12 cellular contexts compared by ENCODE assay signal in the genomic region with DNA sequence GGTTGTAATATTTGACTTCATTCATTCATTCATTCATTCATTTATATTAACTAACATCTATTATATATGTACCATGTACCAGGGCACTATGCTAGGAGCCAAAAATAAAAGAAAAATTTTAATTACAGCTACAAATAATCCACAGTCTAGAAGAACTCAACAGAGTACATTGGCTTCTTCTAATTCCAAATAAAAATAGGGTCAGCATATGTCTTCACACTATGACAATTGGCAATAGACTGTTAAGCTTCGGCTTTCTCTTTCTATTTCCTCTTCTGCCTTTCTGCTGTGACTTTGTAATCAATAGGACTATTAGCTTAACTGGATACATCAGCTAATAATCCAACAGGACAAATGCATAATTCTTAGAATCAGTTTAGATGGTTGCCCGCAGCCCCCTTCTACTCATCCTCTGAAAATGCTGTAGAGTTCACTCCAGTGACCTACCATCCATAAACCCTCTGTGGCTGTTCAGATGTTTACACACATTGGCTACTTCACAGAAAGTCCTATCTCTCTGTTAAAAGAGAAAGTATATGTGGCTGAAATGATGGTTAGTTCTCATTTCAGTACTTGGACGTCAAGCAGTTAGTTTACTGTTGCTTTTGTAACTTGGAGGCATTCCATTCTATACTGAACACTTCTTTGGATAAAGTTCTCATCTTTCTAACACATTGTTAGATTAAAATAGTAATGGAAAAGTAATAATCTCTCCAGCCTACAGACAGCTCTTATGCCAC.
"Had no signal": no experiment of that assay in that cellular context is flagged by ENCODE, and none has a peak within 500 bp of the region (broad histone marks: within the 10 kb centered on the region; RNA-seq: fewer than 3 reads in every experiment).

No MANE protein-coding gene starts in this region.

- H3K36me3 Mint-ChIP-seq: IgD-negative memory B cell had no signal

- H3K4me1 Mint-ChIP-seq: IgD-negative memory B cell had no signal

- H3K4me1 ChIP-seq: HAP-1 had no signal

- H3K9ac ChIP-seq: GM23248, KMS-11 had no signal

- H3K9me3 ChIP-seq: HAP-1 had no signal

- H3K4me3 Mint-ChIP-seq: HFFc6, IgD-negative memory B cell had no signal

- H3K27ac Mint-ChIP-seq: HFFc6, IgD-negative memory B cell had no signal

- H3K27me3 Mint-ChIP-seq: IgD-negative memory B cell had no signal

- H2AFZ ChIP-seq: GM23248 had no signal

- FAIRE-seq: HepG2 had no signal

- H3K36me3 ChIP-seq: HAP-1 had no signal

- ATAC-seq: HCT116, HepG2 had no signal

- H3K4me2 ChIP-seq: KMS-11 had no signal

- H3K27ac ChIP-seq: GM23248, HL-60, KMS-11 had no signal

- H3K4me3 ChIP-seq: GM23248, HAP-1 had no signal

- DNase-seq: GM23248, GOT3, H7, HFFc6, Karpas-422, KBM-7 had no signal
